In the genomic region with DNA sequence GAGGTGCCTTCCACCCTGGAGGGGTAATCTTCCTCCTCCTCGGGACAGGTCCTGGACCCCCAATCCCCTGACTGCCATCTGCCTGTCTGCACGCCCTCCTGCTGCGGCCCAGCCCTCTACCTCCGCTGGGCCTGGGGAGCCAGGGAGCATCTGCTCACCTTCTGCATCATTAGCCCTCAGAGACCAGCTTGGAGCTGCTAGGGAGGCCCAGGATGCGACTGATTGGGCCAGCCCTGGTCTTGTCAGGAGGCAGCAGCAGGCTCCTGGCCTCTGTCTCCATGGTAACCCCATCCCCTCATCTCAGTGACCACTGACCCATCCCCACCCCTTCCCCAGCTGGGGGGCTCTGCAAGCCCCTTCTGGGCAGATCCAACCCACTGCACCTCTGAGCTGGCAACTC, we compare ENCODE assay signal across 21 cellular contexts. TPM values are rescaled to one million over a fixed set of nuclear protein-coding genes. Genes with fewer than 3 reads are reported as not detected.
"Had no signal": no experiment of that assay in that cellular context is flagged by ENCODE, and none has a peak within 500 bp of the region (broad histone marks: within the 10 kb centered on the region; RNA-seq: fewer than 3 reads in every experiment).

No MANE protein-coding gene starts in this region.

- H3K4me3 ChIP-seq: adrenal gland, lower lobe of right lung, transverse colon, uterus had no signal

- H3K36me3 Mint-ChIP-seq: activated naive CD4-positive, alpha-beta T cell treated with anti-CD3 and anti-CD28 coated beads, Interleukin-2, amount 50 U/mL, for 72 hours; natural killer cell treated with Interleukin-12 subunit alpha and Interleukin-12 subunit beta and Interleukin-15 and Interleukin-18, amount 100 ng/mL, for 72 hours had no signal

- H3K36me3 ChIP-seq: adrenal gland, lower lobe of right lung, transverse colon, uterus had no signal

- DNase-seq: activated CD4-positive, alpha-beta T cell treated with anti-CD3 and anti-CD28 coated beads for 1 hour; activated gamma-delta T cell treated with Interleukin-2 at 50 U/mL for 16 hours; activated T-cell treated with anti-CD3 and anti-CD28 coated beads for 4 hours; adrenal gland; erythroblast; foreskin melanocyte; hypothalamus; islet precursor cell; lower lobe of right lung; occipital lobe; posterior cingulate gyrus; stimulated activated CD8-positive, alpha-beta memory T cell treated with anti-CD3 and anti-CD28 coated beads, Interleukin-4, amount 100 ng/mL, for 48 hours; stimulated activated naive CD8-positive, alpha-beta T cell treated with anti-CD3 and anti-CD28 coated beads, Interleukin-15, Interleukin-2, amounts not matched to agents 100 U/mL and 50 U/mL, for 24 hours; T-helper 2 cell; transverse colon; uterus had no signal

- H3K27me3 ChIP-seq: adrenal gland, transverse colon, uterus had no signal

- ATAC-seq: activated naive CD4-positive, alpha-beta T cell treated with anti-CD3 and anti-CD28 coated beads, Interleukin-2, amount 50 U/mL, for 72 hours; lower lobe of right lung; stimulated activated naive CD8-positive, alpha-beta T cell treated with anti-CD3 and anti-CD28 coated beads, Interleukin-15, Interleukin-2, amounts not matched to agents 100 U/mL and 50 U/mL, for 24 hours had no signal

- H3K4me3 Mint-ChIP-seq: activated T-helper 1 cell treated with anti-CD3 and anti-CD28 coated beads, Interleukin-12 subunit alpha, Interleukin-12 subunit beta, Interleukin-2, Interleukin-4 antibody, amounts not matched to agents 30 ng/mL and 10 ng/mL and 1 ng/mL, durations not matched to agents 14 hours and 24 hours and 36 hours; natural killer cell treated with Interleukin-12 subunit alpha and Interleukin-12 subunit beta and Interleukin-15 and Interleukin-18, amount 100 ng/mL, for 72 hours had no signal

- H3K9me3 ChIP-seq: adrenal gland, lower lobe of right lung, transverse colon, uterus had no signal

- H3K27ac Mint-ChIP-seq: activated naive CD4-positive, alpha-beta T cell treated with anti-CD3 and anti-CD28 coated beads, Interleukin-2, amount 50 U/mL, for 72 hours; activated T-helper 1 cell treated with anti-CD3 and anti-CD28 coated beads, Interleukin-12 subunit alpha, Interleukin-12 subunit beta, Interleukin-2, Interleukin-4 antibody, amounts not matched to agents 30 ng/mL and 10 ng/mL and 1 ng/mL, durations not matched to agents 14 hours and 24 hours and 36 hours; natural killer cell treated with Interleukin-12 subunit alpha and Interleukin-12 subunit beta and Interleukin-15 and Interleukin-18, amount 100 ng/mL, for 72 hours had no signal

- H3K9me3 Mint-ChIP-seq: activated naive CD4-positive, alpha-beta T cell treated with anti-CD3 and anti-CD28 coated beads, Interleukin-2, amount 50 U/mL, for 72 hours; activated T-helper 1 cell treated with anti-CD3 and anti-CD28 coated beads, Interleukin-12 subunit alpha, Interleukin-12 subunit beta, Interleukin-2, Interleukin-4 antibody, amounts not matched to agents 30 ng/mL and 10 ng/mL and 1 ng/mL, durations not matched to agents 14 hours and 24 hours and 36 hours; natural killer cell treated with Interleukin-12 subunit alpha and Interleukin-12 subunit beta and Interleukin-15 and Interleukin-18, amount 100 ng/mL, for 72 hours had no signal

- H3K27ac ChIP-seq: adrenal gland, lower lobe of right lung, transverse colon, uterus, VCaP had no signal

- FAIRE-seq: endometrium had no signal

- H3K4me1 ChIP-seq: adrenal gland, lower lobe of right lung, transverse colon, uterus had no signal

RNA-seq across cellular contexts. Expression of gene NKAIN1, which starts 37.8 kb away (rescaled TPM):
- total RNA-seq: activated naive CD4-positive, alpha-beta T cell treated with anti-CD3 and anti-CD28 coated beads, Interleukin-2, amount 50 U/mL, for 72 hours; activated T-helper 1 cell treated with anti-CD3 and anti-CD28 coated beads, Interleukin-12 subunit alpha, Interleukin-12 subunit beta, Interleukin-2, Interleukin-4 antibody, amounts not matched to agents 30 ng/mL and 10 ng/mL and 1 ng/mL, durations not matched to agents 14 hours and 24 hours and 36 hours; lower lobe of right lung; natural killer cell treated with Interleukin-12 subunit alpha and Interleukin-12 subunit beta and Interleukin-15 and Interleukin-18, amount 100 ng/mL, for 72 hours; transverse colon had no signal
